In the genomic region with DNA sequence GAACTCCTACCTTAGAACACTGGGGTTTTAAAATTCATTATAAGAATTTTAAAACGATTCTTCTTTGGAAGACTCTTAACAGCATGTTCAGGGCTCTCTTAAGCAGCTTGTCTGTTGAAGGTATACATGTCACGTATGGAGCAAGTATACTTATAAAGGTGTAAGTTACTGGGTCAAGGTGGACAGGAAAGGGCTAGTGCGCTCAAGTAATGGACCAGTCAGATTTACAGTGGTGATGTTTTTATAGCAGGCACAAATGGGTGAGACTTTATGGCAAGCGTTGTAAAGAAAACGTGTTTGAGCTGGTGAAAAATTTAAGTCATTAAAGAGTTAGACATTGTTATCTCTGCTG, we compare ENCODE assay signal across 1 cellular context.
TF ChIP-seq lines count a peak whose summit lies in the region.

No MANE protein-coding gene starts in this region.

TF ChIP-seq in GM23338, 12 proteins besides CTCF, POLR2A, EP300 and RAD21 (continued from another document):
- TF ChIP-seq, protein P1, sequence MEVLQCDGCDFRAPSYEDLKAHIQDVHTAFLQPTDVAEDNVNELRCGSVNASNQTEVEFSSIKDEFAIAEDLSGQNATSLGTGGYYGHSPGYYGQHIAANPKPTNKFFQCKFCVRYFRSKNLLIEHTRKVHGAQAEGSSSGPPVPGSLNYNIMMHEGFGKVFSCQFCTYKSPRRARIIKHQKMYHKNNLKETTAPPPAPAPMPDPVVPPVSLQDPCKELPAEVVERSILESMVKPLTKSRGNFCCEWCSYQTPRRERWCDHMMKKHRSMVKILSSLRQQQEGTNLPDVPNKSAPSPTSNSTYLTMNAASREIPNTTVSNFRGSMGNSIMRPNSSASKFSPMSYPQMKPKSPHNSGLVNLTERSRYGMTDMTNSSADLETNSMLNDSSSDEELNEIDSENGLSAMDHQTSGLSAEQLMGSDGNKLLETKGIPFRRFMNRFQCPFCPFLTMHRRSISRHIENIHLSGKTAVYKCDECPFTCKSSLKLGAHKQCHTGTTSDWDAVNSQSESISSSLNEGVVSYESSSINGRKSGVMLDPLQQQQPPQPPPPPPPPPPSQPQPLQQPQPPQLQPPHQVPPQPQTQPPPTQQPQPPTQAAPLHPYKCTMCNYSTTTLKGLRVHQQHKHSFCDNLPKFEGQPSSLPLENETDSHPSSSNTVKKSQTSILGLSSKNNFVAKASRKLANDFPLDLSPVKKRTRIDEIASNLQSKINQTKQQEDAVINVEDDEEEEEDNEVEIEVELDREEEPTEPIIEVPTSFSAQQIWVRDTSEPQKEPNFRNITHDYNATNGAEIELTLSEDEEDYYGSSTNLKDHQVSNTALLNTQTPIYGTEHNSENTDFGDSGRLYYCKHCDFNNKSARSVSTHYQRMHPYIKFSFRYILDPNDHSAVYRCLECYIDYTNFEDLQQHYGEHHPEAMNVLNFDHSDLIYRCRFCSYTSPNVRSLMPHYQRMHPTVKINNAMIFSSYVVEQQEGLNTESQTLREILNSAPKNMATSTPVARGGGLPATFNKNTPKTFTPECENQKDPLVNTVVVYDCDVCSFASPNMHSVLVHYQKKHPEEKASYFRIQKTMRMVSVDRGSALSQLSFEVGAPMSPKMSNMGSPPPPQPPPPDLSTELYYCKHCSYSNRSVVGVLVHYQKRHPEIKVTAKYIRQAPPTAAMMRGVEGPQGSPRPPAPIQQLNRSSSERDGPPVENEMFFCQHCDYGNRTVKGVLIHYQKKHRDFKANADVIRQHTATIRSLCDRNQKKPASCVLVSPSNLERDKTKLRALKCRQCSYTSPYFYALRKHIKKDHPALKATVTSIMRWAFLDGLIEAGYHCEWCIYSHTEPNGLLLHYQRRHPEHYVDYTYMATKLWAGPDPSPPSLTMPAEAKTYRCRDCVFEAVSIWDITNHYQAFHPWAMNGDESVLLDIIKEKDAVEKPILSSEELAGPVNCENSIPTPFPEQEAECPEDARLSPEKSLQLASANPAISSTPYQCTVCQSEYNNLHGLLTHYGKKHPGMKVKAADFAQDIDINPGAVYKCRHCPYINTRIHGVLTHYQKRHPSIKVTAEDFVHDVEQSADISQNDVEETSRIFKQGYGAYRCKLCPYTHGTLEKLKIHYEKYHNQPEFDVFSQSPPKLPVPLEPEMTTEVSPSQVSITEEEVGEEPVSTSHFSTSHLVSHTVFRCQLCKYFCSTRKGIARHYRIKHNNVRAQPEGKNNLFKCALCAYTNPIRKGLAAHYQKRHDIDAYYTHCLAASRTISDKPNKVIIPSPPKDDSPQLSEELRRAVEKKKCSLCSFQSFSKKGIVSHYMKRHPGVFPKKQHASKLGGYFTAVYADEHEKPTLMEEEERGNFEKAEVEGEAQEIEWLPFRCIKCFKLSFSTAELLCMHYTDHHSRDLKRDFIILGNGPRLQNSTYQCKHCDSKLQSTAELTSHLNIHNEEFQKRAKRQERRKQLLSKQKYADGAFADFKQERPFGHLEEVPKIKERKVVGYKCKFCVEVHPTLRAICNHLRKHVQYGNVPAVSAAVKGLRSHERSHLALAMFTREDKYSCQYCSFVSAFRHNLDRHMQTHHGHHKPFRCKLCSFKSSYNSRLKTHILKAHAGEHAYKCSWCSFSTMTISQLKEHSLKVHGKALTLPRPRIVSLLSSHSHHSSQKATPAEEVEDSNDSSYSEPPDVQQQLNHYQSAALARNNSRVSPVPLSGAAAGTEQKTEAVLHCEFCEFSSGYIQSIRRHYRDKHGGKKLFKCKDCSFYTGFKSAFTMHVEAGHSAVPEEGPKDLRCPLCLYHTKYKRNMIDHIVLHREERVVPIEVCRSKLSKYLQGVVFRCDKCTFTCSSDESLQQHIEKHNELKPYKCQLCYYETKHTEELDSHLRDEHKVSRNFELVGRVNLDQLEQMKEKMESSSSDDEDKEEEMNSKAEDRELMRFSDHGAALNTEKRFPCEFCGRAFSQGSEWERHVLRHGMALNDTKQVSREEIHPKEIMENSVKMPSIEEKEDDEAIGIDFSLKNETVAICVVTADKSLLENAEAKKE (CRISPR knock-in tag; IDR thresholded peaks at IDR 0.05), result no peak
- TF ChIP-seq POLR2AphosphoS5 (IDR thresholded peaks at IDR 0.05; ENCODE audit: low read depth), result no peak
- TF ChIP-seq EZH2 (IDR thresholded peaks at IDR 0.05; ENCODE audit: low read depth, unreplicated experiment), result no peak
- no peak for TF ChIP-seq NANOG (IDR thresholded peaks at IDR 0.05; ENCODE audit: borderline replicate concordance)
- TF ChIP-seq, protein P2, sequence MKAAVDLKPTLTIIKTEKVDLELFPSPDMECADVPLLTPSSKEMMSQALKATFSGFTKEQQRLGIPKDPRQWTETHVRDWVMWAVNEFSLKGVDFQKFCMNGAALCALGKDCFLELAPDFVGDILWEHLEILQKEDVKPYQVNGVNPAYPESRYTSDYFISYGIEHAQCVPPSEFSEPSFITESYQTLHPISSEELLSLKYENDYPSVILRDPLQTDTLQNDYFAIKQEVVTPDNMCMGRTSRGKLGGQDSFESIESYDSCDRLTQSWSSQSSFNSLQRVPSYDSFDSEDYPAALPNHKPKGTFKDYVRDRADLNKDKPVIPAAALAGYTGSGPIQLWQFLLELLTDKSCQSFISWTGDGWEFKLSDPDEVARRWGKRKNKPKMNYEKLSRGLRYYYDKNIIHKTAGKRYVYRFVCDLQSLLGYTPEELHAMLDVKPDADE (IDR thresholded peaks at IDR 0.05), result no peak
- no peak for TF ChIP-seq ZNF331 (CRISPR knock-in tag; IDR thresholded peaks at IDR 0.05; ENCODE audit: low read depth)
- TF ChIP-seq REST (IDR thresholded peaks at IDR 0.05; ENCODE audit: unreplicated experiment), result no peak
- TF ChIP-seq EZH2phosphoT487 (IDR thresholded peaks at IDR 0.05; ENCODE audit: unreplicated experiment), result no peak
TF ChIP-seq in GM23338: peak in this region for 0.
